In genomic region chr1:38558476-38559179, GRCh38 we compare ENCODE assay signal across 8 cellular contexts.
DNase-seq lines count a peak whose midpoint lies in the region; ATAC-seq and TF ChIP-seq lines count a peak whose summit lies in the region.
"Had no signal": no experiment of that assay in that cellular context is flagged by ENCODE, and none has a peak within 500 bp of the region (broad histone marks: within the 10 kb centered on the region; RNA-seq: fewer than 3 reads in every experiment).

No MANE protein-coding gene starts in this region.

- H3K36me3 Mint-ChIP-seq in brain (no peaks in the 10 kb centered on the region), HFFc6 (ENCODE audit: low read depth) (no peaks in the 10 kb centered on the region)

- H3K27ac ChIP-seq in neutrophil (peak overlapping the region; percentile 90), tibial artery (no peak overlapping the region)

- H3K4me1 Mint-ChIP-seq in brain = peaks cover 48% of the 10 kb centered on the region
- no peaks in the 10 kb centered on the region for H3K4me1 Mint-ChIP-seq in HFFc6 (ENCODE audit: low read depth)

- H3K4me3 ChIP-seq in neutrophil (ENCODE audit: low read depth in 1 of 2, low read length in 1 of 2) (peak overlapping the region; percentile 55 to 59), tibial artery (no peak overlapping the region)
- H3K4me3 ChIP-seq: HAP-1 had no signal

- no peaks in the 10 kb centered on the region for H3K36me3 ChIP-seq in neutrophil
- H3K36me3 ChIP-seq in tibial artery = no peaks in the 10 kb centered on the region
- H3K36me3 ChIP-seq: HAP-1 had no signal

- H3K9me3 ChIP-seq in neutrophil = no peaks in the 10 kb centered on the region
- H3K9me3 ChIP-seq in tibial artery = no peaks in the 10 kb centered on the region
- H3K9me3 ChIP-seq: HAP-1 had no signal

- H3K27me3 Mint-ChIP-seq in brain (peaks cover 6% of the 10 kb centered on the region), HFFc6 (ENCODE audit: insufficient read depth) (peaks cover 5% of the 10 kb centered on the region)

- DNase-seq in tibial artery (no peak), NCI-H748 (lab: John Stamatoyannopoulos, UW; ENCODE audit: unreplicated experiment) (no peak), HFFc6 (no peak)

- H3K4me3 Mint-ChIP-seq in brain (peak overlapping the region in 3 of 5 experiments; percentile 9 to 47 (median 13)), HFFc6 (no peak overlapping the region)

- intact Hi-C loops in tibial artery (cut with DNase I; ENCODE audit: low total_unique reads) = no loop called here

- peaks cover 16 to 22% of the 10 kb centered on the region in 2 experiments for H3K4me1 ChIP-seq in neutrophil (ENCODE audit: control insufficient read depth in 1 of 2, insufficient read depth in 1 of 2, low read depth in 1 of 2, low read length in 1 of 2)
- H3K4me1 ChIP-seq in tibial artery = peaks cover 0 to 15% (median 2%) of the 10 kb centered on the region in 4 donors
- H3K4me1 ChIP-seq: HAP-1 had no signal

- H3K27me3 ChIP-seq in neutrophil (peaks cover 12% of the 10 kb centered on the region), tibial artery (peaks cover 0 to 33% of the 10 kb centered on the region in 2 donors)

- peaks cover 0 to 5% (median 0%) of the 10 kb centered on the region in 5 experiments for H3K9me3 Mint-ChIP-seq in brain
- no peaks in the 10 kb centered on the region; the same call in 1 of the 2 replicates for H3K9me3 Mint-ChIP-seq in HFFc6

- peak; percentile 13 for ATAC-seq in GM18498 (IDR thresholded peaks at IDR 0.05; ENCODE audit: unreplicated experiment)
- ATAC-seq in HG03442 (IDR thresholded peaks at IDR 0.05; ENCODE audit: unreplicated experiment) = peak; percentile 7

- H3K27ac Mint-ChIP-seq in brain (peak overlapping the region in 4 of 5 experiments; percentile 75 to 95 (median 82)), HFFc6 (no peak overlapping the region)

- no peak for TF ChIP-seq CTCF in brain (conservative IDR thresholded peaks at IDR 0.05)
- no peak for TF ChIP-seq CTCF in neutrophil (IDR thresholded peaks at IDR 0.05)
- no peak for TF ChIP-seq CTCF in tibial artery (IDR thresholded peaks at IDR 0.05)
- no peak for TF ChIP-seq CTCF in HFFc6 (IDR thresholded peaks at IDR 0.05)

Comparison
In these comparisons a context has a peak if more than half of its experiments do, and no peak if none do; other contexts are left out.
1. H3K4me3 ChIP-seq: peak in neutrophil (2 of 2); none in tibial artery (0 of 2).